Comparison of ENCODE assay signal across 28 cellular contexts in the genomic region with DNA sequence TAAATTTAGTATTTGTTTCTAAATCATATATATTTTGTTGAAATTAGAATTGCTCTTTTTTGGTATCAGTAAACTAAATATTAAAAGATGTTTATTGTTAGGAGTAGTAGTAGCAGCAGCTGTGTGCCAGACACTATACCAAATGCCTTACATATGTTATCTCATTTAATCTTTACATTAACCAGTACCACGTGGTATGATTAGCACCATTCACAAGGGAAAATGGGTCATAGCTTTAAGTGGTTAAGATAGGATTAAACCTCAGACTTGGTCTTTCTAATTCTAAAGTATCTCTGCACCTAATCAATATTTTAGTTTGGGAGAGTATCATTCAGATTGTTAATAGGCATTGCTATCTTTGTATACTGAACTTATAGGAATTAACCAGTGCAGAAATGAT.
"Had no signal": no experiment of that assay in that cellular context is flagged by ENCODE, and none has a peak within 500 bp of the region (broad histone marks: within the 10 kb centered on the region; RNA-seq: fewer than 3 reads in every experiment).

No MANE protein-coding gene starts in this region.

- H3K4me3 Mint-ChIP-seq: mesothelial cell of epicardium; naive B cell; natural killer cell; nephron progenitor cell; neural progenitor cell; stimulated activated memory B cell treated with anti-CD40 and anti-IgM and Interleukin-4, amounts not matched to agents 10 μg/mL and 1 μg/mL and 100 μg/mL, for 72 hours; stimulated activated naive CD8-positive, alpha-beta T cell treated with anti-CD3 and anti-CD28 coated beads, Interleukin-15, amount 100 ng/mL, for 72 hours; type B pancreatic cell had no signal

- H3K4me3 ChIP-seq: left ventricle myocardium inferior, lung, neural progenitor cell, right atrium auricular region, right lobe of liver, smooth muscle cell, tibial nerve, uterus had no signal

- H3K27ac ChIP-seq: left ventricle myocardium inferior, neural progenitor cell, neutrophil, parathyroid adenoma, right atrium auricular region, right lobe of liver, tibial nerve, uterus had no signal

- H3K9ac ChIP-seq: neural progenitor cell, parathyroid adenoma had no signal

- DNase-seq: hypothalamus; islet precursor cell; left ventricle myocardium inferior; mesendoderm; naive B cell; natural killer cell; nephron progenitor cell; occipital lobe; right lobe of liver; stimulated activated CD4-positive, alpha-beta T cell treated with anti-CD3 and anti-CD28 coated beads, Interleukin-1b, Interleukin-23, amount 100 ng/mL, for 48 hours; stimulated activated CD4-positive, alpha-beta T cell treated with anti-CD3 and anti-CD28 coated beads, Interleukin-2, amount 100 ng/mL, for 48 hours; stimulated activated CD4-positive, alpha-beta T cell treated with anti-CD3 and anti-CD28 coated beads, Interleukin-4, amount 100 ng/mL, for 4 hours; stimulated activated CD8-positive, alpha-beta memory T cell treated with anti-CD3 and anti-CD28 coated beads, Interleukin-4, amount 100 ng/mL, for 48 hours; stimulated activated naive CD4-positive, alpha-beta T cell treated with Interleukin-2 at 50 U/mL for 16 hours; stimulated activated naive CD8-positive, alpha-beta T cell treated with anti-CD3 and anti-CD28 coated beads, Interleukin-15, amount 100 ng/mL, for 72 hours; substantia nigra; uterus had no signal

- H3K4me1 ChIP-seq: left ventricle myocardium inferior, parathyroid adenoma, tibial nerve, uterus had no signal

- H3K9me3 ChIP-seq: left ventricle myocardium inferior, neutrophil, right atrium auricular region, right lobe of liver, tibial nerve, uterus had no signal

- H3K27me3 Mint-ChIP-seq: naive B cell; progenitor cell of endocrine pancreas; stimulated activated memory B cell treated with anti-CD40 and anti-IgM and Interleukin-4, amounts not matched to agents 10 μg/mL and 1 μg/mL and 100 μg/mL, for 72 hours; stimulated activated naive CD8-positive, alpha-beta T cell treated with anti-CD3 and anti-CD28 coated beads, Interleukin-15, amount 100 ng/mL, for 72 hours; type B pancreatic cell had no signal

- ATAC-seq: natural killer cell; right lobe of liver; stimulated activated memory B cell treated with anti-CD40 and anti-IgM and Interleukin-4, amounts not matched to agents 10 μg/mL and 1 μg/mL and 100 μg/mL, for 72 hours; stimulated activated naive CD8-positive, alpha-beta T cell treated with anti-CD3 and anti-CD28 coated beads, Interleukin-15, amount 100 ng/mL, for 72 hours had no signal

- H3K36me3 Mint-ChIP-seq: natural killer cell had no signal

- H3K36me3 ChIP-seq: neutrophil, right atrium auricular region, right lobe of liver, tibial nerve, uterus had no signal

- H3K27me3 ChIP-seq: neural progenitor cell, neutrophil, right atrium auricular region, right lobe of liver, tibial nerve, uterus had no signal

- H3K4me1 Mint-ChIP-seq: mesothelial cell of epicardium; nephron progenitor cell; stimulated activated naive CD8-positive, alpha-beta T cell treated with anti-CD3 and anti-CD28 coated beads, Interleukin-15, amount 100 ng/mL, for 72 hours had no signal

- H3K27ac Mint-ChIP-seq: mesothelial cell of epicardium; natural killer cell; nephron progenitor cell; neural progenitor cell; progenitor cell of endocrine pancreas; stimulated activated memory B cell treated with anti-CD40 and anti-IgM and Interleukin-4, amounts not matched to agents 10 μg/mL and 1 μg/mL and 100 μg/mL, for 72 hours; stimulated activated naive CD8-positive, alpha-beta T cell treated with anti-CD3 and anti-CD28 coated beads, Interleukin-15, amount 100 ng/mL, for 72 hours; type B pancreatic cell had no signal

- H3K9me3 Mint-ChIP-seq: natural killer cell, type B pancreatic cell had no signal
